28 cellular contexts compared by ENCODE assay signal in genomic region chr3:134708025-134708597, GRCh38. TPM values are rescaled to one million over a fixed set of nuclear protein-coding genes. Genes with fewer than 3 reads are reported as not detected.
A peak's percentile ranks its signal among the peaks of the same experiment; 100 is the strongest.
DNase-seq lines count a peak whose midpoint lies in the region; ATAC-seq, FAIRE-seq and TF ChIP-seq lines count a peak whose summit lies in the region.
"Had no signal": no experiment of that assay in that cellular context is flagged by ENCODE, and none has a peak within 500 bp of the region (broad histone marks: within the 10 kb centered on the region; RNA-seq: fewer than 3 reads in every experiment).

No MANE protein-coding gene starts in this region.

- no peaks in the 10 kb centered on the region for H3K27me3 Mint-ChIP-seq in activated CD8-positive, alpha-beta T cell treated with anti-CD3 and anti-CD28 coated beads for 36 hours

- no peak overlapping the region for H4K91ac ChIP-seq in trophoblast cell (ENCODE audit: low read depth, low read length)

- H3K18ac ChIP-seq in trophoblast cell (ENCODE audit: low read length), result no peak overlapping the region

- H4K8ac ChIP-seq in trophoblast cell (ENCODE audit: low read depth, low read length), result no peak overlapping the region

- DNase-seq in BE2C, result peak; percentile 47
- peak; percentile 52 for DNase-seq in M059J (ENCODE audit: low read depth)
- peak; percentile 22 for DNase-seq in bronchial epithelial cell (ENCODE audit: low read depth)
- DNase-seq in trophoblast cell, result no peak
- DNase-seq in nucleus accumbens (lab: John Stamatoyannopoulos, UW), result no peak
- DNase-seq in activated CD8-positive, alpha-beta T cell treated with anti-CD3 and anti-CD28 coated beads for 36 hours, result no peak
- DNase-seq: activated CD4-positive, alpha-beta T cell treated with anti-CD3 and anti-CD28 coated beads for 48 hours; activated naive CD4-positive, alpha-beta T cell treated with anti-CD3 and anti-CD28 coated beads, Interleukin-2, amount 10 ng/mL, durations not matched to agents 7 days and 5 days; activated T-cell treated with anti-CD3 and anti-CD28 coated beads, Interleukin-2, amount 50 U/mL, for 48 hours; amniotic stem cell; head of caudate nucleus; KG1; left cardiac atrium; NCI-H187; NCI-H526 treated with DMSO at 0.1 percent for 48 hours; RPMI8226; substantia nigra had no signal

- no peaks in the 10 kb centered on the region for H3K9me3 Mint-ChIP-seq in activated CD8-positive, alpha-beta T cell treated with anti-CD3 and anti-CD28 coated beads for 36 hours
- H3K9me3 Mint-ChIP-seq: activated naive CD4-positive, alpha-beta T cell treated with anti-CD3 and anti-CD28 coated beads, Interleukin-2, amount 10 ng/mL, durations not matched to agents 7 days and 5 days had no signal

- H2BK5ac ChIP-seq in trophoblast cell (ENCODE audit: low read depth, low read length, poor library complexity), result no peak overlapping the region

- H3K9ac ChIP-seq in trophoblast cell (ENCODE audit: low read length), result no peak overlapping the region
- H3K9ac ChIP-seq: neural progenitor cell had no signal

- H3K4me2 ChIP-seq in trophoblast cell (ENCODE audit: low read length), result no peak overlapping the region
- H3K4me2 ChIP-seq: neural progenitor cell had no signal

- FAIRE-seq in bronchial epithelial cell (lab: Jason Lieb, UNC), result no peak
- FAIRE-seq: D721Med, endometrium, H1, HTR-8/SVneo had no signal

- H3K27ac Mint-ChIP-seq in activated CD8-positive, alpha-beta T cell treated with anti-CD3 and anti-CD28 coated beads for 36 hours, result no peak overlapping the region
- H3K27ac Mint-ChIP-seq: activated naive CD4-positive, alpha-beta T cell treated with anti-CD3 and anti-CD28 coated beads, Interleukin-2, amount 10 ng/mL, durations not matched to agents 7 days and 5 days; CD14-positive monocyte; neural progenitor cell; progenitor cell of endocrine pancreas had no signal

- H3K36me3 ChIP-seq in BE2C (no peaks in the 10 kb centered on the region), bronchial epithelial cell (ENCODE audit: control insufficient read depth, insufficient read depth, low read length) (no peaks in the 10 kb centered on the region), trophoblast cell (ENCODE audit: control insufficient read depth in 1 of 2, insufficient read depth in 2 of 2, low read length in 2 of 2) (no peaks in the 10 kb centered on the region)
- H3K36me3 ChIP-seq: neural progenitor cell had no signal

- no peak overlapping the region for H3K4me3 ChIP-seq in BE2C (ENCODE audit: low read depth, low read length)
- H3K4me3 ChIP-seq in bronchial epithelial cell (ENCODE audit: low read depth, low read length), result no peak overlapping the region
- H3K4me3 ChIP-seq in trophoblast cell (ENCODE audit: low read depth, low read length), result no peak overlapping the region
- H3K4me3 ChIP-seq: neural progenitor cell had no signal

- no peak overlapping the region for H3K4me3 Mint-ChIP-seq in activated CD8-positive, alpha-beta T cell treated with anti-CD3 and anti-CD28 coated beads for 36 hours
- H3K4me3 Mint-ChIP-seq: activated naive CD4-positive, alpha-beta T cell treated with anti-CD3 and anti-CD28 coated beads, Interleukin-2, amount 10 ng/mL, durations not matched to agents 7 days and 5 days; CD14-positive monocyte; neural progenitor cell had no signal

- H3K4me1 Mint-ChIP-seq in activated CD8-positive, alpha-beta T cell treated with anti-CD3 and anti-CD28 coated beads for 36 hours (ENCODE audit: low read depth), result no peaks in the 10 kb centered on the region
- H3K4me1 Mint-ChIP-seq: activated naive CD4-positive, alpha-beta T cell treated with anti-CD3 and anti-CD28 coated beads, Interleukin-2, amount 10 ng/mL, durations not matched to agents 7 days and 5 days; CD14-positive monocyte had no signal

- H2AFZ ChIP-seq in trophoblast cell (ENCODE audit: insufficient read depth, low read length, poor library complexity), result no peak overlapping the region
- H2AFZ ChIP-seq: neural progenitor cell had no signal

- H3K27ac ChIP-seq in trophoblast cell (ENCODE audit: low read depth, low read length), result no peak overlapping the region
- H3K27ac ChIP-seq: neural progenitor cell, VCaP had no signal

- H2AK5ac ChIP-seq in trophoblast cell (ENCODE audit: low read length), result no peak overlapping the region

- H4K12ac ChIP-seq in trophoblast cell (ENCODE audit: low read depth, low read length), result no peak overlapping the region

- H3K14ac ChIP-seq in trophoblast cell (ENCODE audit: low read length), result no peak overlapping the region

- POLR2A ChIA-PET in activated CD8-positive, alpha-beta T cell treated with anti-CD3 and anti-CD28 coated beads for 36 hours (lab: Charles Lee), result no interaction called here

- TF ChIP-seq CTCF in BE2C (IDR thresholded peaks at IDR 0.05; ENCODE audit: low read depth, low read length), result no peak
- no peak for TF ChIP-seq CTCF in bronchial epithelial cell (IDR thresholded peaks at IDR 0.05; ENCODE audit: insufficient read depth, low read length, severe bottlenecking)
- TF ChIP-seq CTCF in activated CD8-positive, alpha-beta T cell treated with anti-CD3 and anti-CD28 coated beads for 36 hours (IDR thresholded peaks at IDR 0.05), result no peak

- H3K4me1 ChIP-seq in BE2C (peaks cover 7% of the 10 kb centered on the region; the same call in 1 of the 2 replicates), trophoblast cell (ENCODE audit: control insufficient read depth in 1 of 2, insufficient read depth in 2 of 2, low read length in 2 of 2) (no peaks in the 10 kb centered on the region)
- H3K4me1 ChIP-seq: neural progenitor cell had no signal

- H2BK120ac ChIP-seq in trophoblast cell (ENCODE audit: insufficient read depth, low read length, poor library complexity), result no peak overlapping the region

- H3K27me3 ChIP-seq in BE2C (peaks cover 37% of the 10 kb centered on the region), bronchial epithelial cell (ENCODE audit: control insufficient read depth, insufficient read depth, low read length) (no peaks in the 10 kb centered on the region), trophoblast cell (ENCODE audit: insufficient read depth, low read length) (no peaks in the 10 kb centered on the region)
- H3K27me3 ChIP-seq: neural progenitor cell had no signal

- no peaks in the 10 kb centered on the region for H3K36me3 Mint-ChIP-seq in activated CD8-positive, alpha-beta T cell treated with anti-CD3 and anti-CD28 coated beads for 36 hours (ENCODE audit: low read depth)
- H3K36me3 Mint-ChIP-seq: activated naive CD4-positive, alpha-beta T cell treated with anti-CD3 and anti-CD28 coated beads, Interleukin-2, amount 10 ng/mL, durations not matched to agents 7 days and 5 days; CD14-positive monocyte; neural progenitor cell had no signal

- peak overlapping the region; percentile 53 for H3K23ac ChIP-seq in trophoblast cell (ENCODE audit: low read length)

- H3K9me3 ChIP-seq in BE2C (no peaks in the 10 kb centered on the region), trophoblast cell (ENCODE audit: insufficient read depth, low read depth, low read length) (no peaks in the 10 kb centered on the region)

- H3K4ac ChIP-seq in trophoblast cell (ENCODE audit: low read depth, low read length), result no peak overlapping the region

- no peak for ATAC-seq in HG02970 (IDR thresholded peaks at IDR 0.05; ENCODE audit: low FRiP score, unreplicated experiment)
- ATAC-seq in activated CD8-positive, alpha-beta T cell treated with anti-CD3 and anti-CD28 coated beads for 36 hours, result no peak
- ATAC-seq in GM18858 (IDR thresholded peaks at IDR 0.05; ENCODE audit: unreplicated experiment), result no peak
- ATAC-seq: left cardiac atrium had no signal

- intact Hi-C loops in activated CD8-positive, alpha-beta T cell treated with anti-CD3 and anti-CD28 coated beads for 36 hours (cut with micrococcal nuclease), result no loop called here

- H2BK12ac ChIP-seq in trophoblast cell (ENCODE audit: low read length), result no peak overlapping the region

- H3K79me1 ChIP-seq in trophoblast cell (ENCODE audit: low read length), result no peaks in the 10 kb centered on the region

- H3K79me2 ChIP-seq in trophoblast cell (ENCODE audit: control insufficient read depth, insufficient read depth, low read length, poor library complexity), result no peaks in the 10 kb centered on the region

- CTCF ChIA-PET in activated CD8-positive, alpha-beta T cell treated with anti-CD3 and anti-CD28 coated beads for 36 hours (lab: Charles Lee), result interaction anchor here (2.1 kb wide), 1 partner anchor 108 kb away, joined by 5 read pairs; no protein-coding TSS in a partner anchor

- WGBS in trophoblast cell (ENCODE audit: extremely low coverage, insufficient coverage, insufficient read length), result no CpG with 5 or more reads among the region's 1 CpG

RNA-seq across cellular contexts. Expression of gene KY, which starts 57.3 kb away (rescaled TPM):
- not detected for polyA plus RNA-seq in BE2C (2012; ENCODE audit: insufficient read depth, insufficient read length, low read depth)
- total RNA-seq in M059J (2014; rRNA removed; shearing (Covaris generic)), result 0.66 and 0.76 TPM in 2 replicates
- not detected in 2 replicates for total RNA-seq in bronchial epithelial cell
- not detected in 2 replicates for polyA plus RNA-seq in trophoblast cell (2013)
- not detected for total RNA-seq in activated CD8-positive, alpha-beta T cell treated with anti-CD3 and anti-CD28 coated beads for 36 hours
- total RNA-seq: H1; progenitor cell of endocrine pancreas; T-helper 2 cell treated with Interferon-gamma antibody and Interleukin-4, amounts not matched to agents 100 ng/mL and 5 ng/mL, for 36 hours had no signal
- polyA plus RNA-seq: H1 had no signal

Comparison
In these comparisons a context has a peak if more than half of its experiments do, and no peak if none do; other contexts are left out.
1. DNase-seq: peak in BE2C (single experiment), M059J (single experiment) and bronchial epithelial cell (single experiment); none in trophoblast cell (0 of 2), nucleus accumbens (0 of 56) and activated CD8-positive, alpha-beta T cell treated with anti-CD3 and anti-CD28 coated beads for 36 hours (single experiment).